30 cellular contexts compared by ENCODE assay signal in the genomic region with DNA sequence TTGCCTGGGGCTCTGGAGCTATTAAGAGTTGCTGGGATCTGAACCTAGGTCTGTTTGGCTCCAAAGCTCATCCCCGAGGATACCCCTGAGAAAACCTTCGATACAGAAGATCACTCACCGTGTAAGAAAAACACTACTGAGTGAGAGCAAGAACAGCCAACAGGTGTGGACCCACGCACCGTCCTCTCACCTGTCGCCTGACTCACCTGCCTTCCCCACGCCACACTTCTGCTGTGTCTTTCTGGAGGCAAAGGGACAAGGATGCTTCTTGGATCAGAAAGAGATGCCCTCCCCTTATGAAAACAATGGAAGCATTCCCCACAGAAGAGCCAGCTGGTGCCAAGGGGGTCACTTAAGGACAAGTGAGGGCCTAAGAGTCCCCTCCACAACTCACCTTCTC. TPM values are rescaled to one million over a fixed set of nuclear protein-coding genes. Genes with fewer than 3 reads are reported as not detected.
"Had no signal": no experiment of that assay in that cellular context is flagged by ENCODE, and none has a peak within 500 bp of the region (broad histone marks: within the 10 kb centered on the region; RNA-seq: fewer than 3 reads in every experiment).

No MANE protein-coding gene starts in this region.

- ATAC-seq: activated CD4-positive, CD25-positive, alpha-beta regulatory T cell treated with anti-CD3 and anti-CD28 coated beads, Interleukin-2, amount 50 U/mL, for 24 hours; left lobe of liver; lower lobe of right lung; stimulated activated naive B cell treated with anti-CD40 and anti-IgM and Interleukin-4, amounts not matched to agents 10 μg/mL and 1 μg/mL and 100 μg/mL, for 72 hours; upper lobe of right lung had no signal

- H3K79me2 ChIP-seq: parathyroid adenoma had no signal

- H3K4me3 ChIP-seq: ascending aorta, cardiac muscle cell, colonic mucosa, lower lobe of right lung, right atrium auricular region, stomach, thyroid gland, upper lobe of right lung had no signal

- H2AFZ ChIP-seq: parathyroid adenoma had no signal

- H3K4me3 Mint-ChIP-seq: activated CD4-positive, alpha-beta memory T cell treated with anti-CD3 and anti-CD28 coated beads, Interleukin-2, amount 10 ng/mL, durations not matched to agents 7 days and 5 days; activated CD4-positive, alpha-beta T cell treated with anti-CD3 and anti-CD28 coated beads, Interleukin-2, amount 10 ng/mL, durations not matched to agents 24 days and 14 days; activated naive CD4-positive, alpha-beta T cell treated with anti-CD3 and anti-CD28 coated beads, Interleukin-2, amount 10 ng/mL, durations not matched to agents 7 days and 5 days; activated naive CD8-positive, alpha-beta T cell treated with anti-CD3 and anti-CD28 coated beads, Interleukin-2, amount 10 ng/mL, durations not matched to agents 7 days and 5 days; activated T-cell treated with anti-CD3 and anti-CD28 coated beads, Interleukin-2, amount 50 U/mL, for 24 hours; brain; stimulated activated naive B cell treated with anti-CD40 and anti-IgM and Interleukin-4, amounts not matched to agents 10 μg/mL and 1 μg/mL and 100 μg/mL, for 72 hours had no signal

- H3K4me1 ChIP-seq: ascending aorta, colonic mucosa had no signal

- H3K9me3 Mint-ChIP-seq: activated CD4-positive, alpha-beta memory T cell treated with anti-CD3 and anti-CD28 coated beads, Interleukin-2, amount 10 ng/mL, durations not matched to agents 7 days and 5 days; activated CD4-positive, alpha-beta T cell treated with anti-CD3 and anti-CD28 coated beads, Interleukin-2, amount 10 ng/mL, durations not matched to agents 24 days and 14 days; activated naive CD4-positive, alpha-beta T cell treated with anti-CD3 and anti-CD28 coated beads, Interleukin-2, amount 10 ng/mL, durations not matched to agents 7 days and 5 days; activated naive CD8-positive, alpha-beta T cell treated with anti-CD3 and anti-CD28 coated beads, Interleukin-2, amount 10 ng/mL, durations not matched to agents 7 days and 5 days; activated T-cell treated with anti-CD3 and anti-CD28 coated beads, Interleukin-2, amount 50 U/mL, for 24 hours; nephron progenitor cell; stimulated activated naive B cell treated with anti-CD40 and anti-IgM and Interleukin-4, amounts not matched to agents 10 μg/mL and 1 μg/mL and 100 μg/mL, for 72 hours had no signal

- H3K9ac ChIP-seq: parathyroid adenoma had no signal

- H3K36me3 ChIP-seq: ascending aorta, cardiac muscle cell, colonic mucosa, lower lobe of right lung, right atrium auricular region, stomach, thyroid gland, upper lobe of right lung had no signal

- DNase-seq: activated CD4-positive, alpha-beta memory T cell treated with anti-CD3 and anti-CD28 coated beads, Interleukin-2, amount 10 ng/mL, durations not matched to agents 7 days and 5 days; activated CD4-positive, alpha-beta T cell treated with anti-CD3 and anti-CD28 coated beads, Interleukin-2, amount 10 ng/mL, durations not matched to agents 24 days and 14 days; activated CD8-positive, alpha-beta memory T cell treated with anti-CD3 and anti-CD28 coated beads, Interleukin-2, amount 50 U/mL, for 48 hours; activated gamma-delta T cell; activated naive CD4-positive, alpha-beta T cell treated with anti-CD3 and anti-CD28 coated beads, Interleukin-2, amount 10 ng/mL, durations not matched to agents 7 days and 5 days; activated naive CD8-positive, alpha-beta T cell treated with anti-CD3 and anti-CD28 coated beads, Interleukin-2, amount 10 ng/mL, durations not matched to agents 7 days and 5 days; activated T-cell treated with anti-CD3 and anti-CD28 coated beads, Interleukin-2, amount 50 U/mL, for 24 hours; cerebellar nuclear complex; colonic mucosa; effector CD8-positive, alpha-beta T cell; kidney glomerular epithelial cell; lower lobe of right lung; nephron progenitor cell; occipital lobe; stimulated activated CD4-positive, alpha-beta T cell treated with anti-CD3 and anti-CD28 coated beads, Interleukin-15, amount 100 ng/mL, for 24 hours; stimulated activated CD4-positive, alpha-beta T cell treated with anti-CD3 and anti-CD28 coated beads, Interleukin-2, amount 100 ng/mL, for 24 hours; stimulated activated naive B cell treated with anti-CD40 and anti-IgM and Interleukin-4, amounts not matched to agents 10 μg/mL and 1 μg/mL and 100 μg/mL, for 72 hours; stomach; T-helper 9 cell; thyroid gland; upper lobe of right lung had no signal

- H3K4me1 Mint-ChIP-seq: activated CD4-positive, alpha-beta memory T cell treated with anti-CD3 and anti-CD28 coated beads, Interleukin-2, amount 10 ng/mL, durations not matched to agents 7 days and 5 days; activated CD4-positive, alpha-beta T cell treated with anti-CD3 and anti-CD28 coated beads, Interleukin-2, amount 10 ng/mL, durations not matched to agents 24 days and 14 days; activated naive CD4-positive, alpha-beta T cell treated with anti-CD3 and anti-CD28 coated beads, Interleukin-2, amount 10 ng/mL, durations not matched to agents 7 days and 5 days; activated naive CD8-positive, alpha-beta T cell treated with anti-CD3 and anti-CD28 coated beads, Interleukin-2, amount 10 ng/mL, durations not matched to agents 7 days and 5 days had no signal

- H3K9me3 ChIP-seq: ascending aorta, colonic mucosa, lower lobe of right lung, right atrium auricular region, stomach, thyroid gland, upper lobe of right lung had no signal

- H3K36me3 Mint-ChIP-seq: activated naive CD4-positive, alpha-beta T cell treated with anti-CD3 and anti-CD28 coated beads, Interleukin-2, amount 10 ng/mL, durations not matched to agents 7 days and 5 days; activated naive CD8-positive, alpha-beta T cell treated with anti-CD3 and anti-CD28 coated beads, Interleukin-2, amount 10 ng/mL, durations not matched to agents 7 days and 5 days; brain; stimulated activated naive B cell treated with anti-CD40 and anti-IgM and Interleukin-4, amounts not matched to agents 10 μg/mL and 1 μg/mL and 100 μg/mL, for 72 hours had no signal

- H3K27ac Mint-ChIP-seq: activated CD4-positive, alpha-beta memory T cell treated with anti-CD3 and anti-CD28 coated beads, Interleukin-2, amount 10 ng/mL, durations not matched to agents 7 days and 5 days; activated CD4-positive, alpha-beta T cell treated with anti-CD3 and anti-CD28 coated beads, Interleukin-2, amount 10 ng/mL, durations not matched to agents 24 days and 14 days; activated naive CD4-positive, alpha-beta T cell treated with anti-CD3 and anti-CD28 coated beads, Interleukin-2, amount 10 ng/mL, durations not matched to agents 7 days and 5 days; activated naive CD8-positive, alpha-beta T cell treated with anti-CD3 and anti-CD28 coated beads, Interleukin-2, amount 10 ng/mL, durations not matched to agents 7 days and 5 days; activated T-cell treated with anti-CD3 and anti-CD28 coated beads, Interleukin-2, amount 50 U/mL, for 24 hours; stimulated activated naive B cell treated with anti-CD40 and anti-IgM and Interleukin-4, amounts not matched to agents 10 μg/mL and 1 μg/mL and 100 μg/mL, for 72 hours had no signal

- H3K27ac ChIP-seq: ascending aorta, cardiac muscle cell, colonic mucosa, lower lobe of right lung, parathyroid adenoma, right atrium auricular region, thyroid gland, upper lobe of right lung, VCaP had no signal

- H3K27me3 ChIP-seq: ascending aorta, cardiac muscle cell, colonic mucosa, right atrium auricular region, thyroid gland, upper lobe of right lung had no signal

RNA-seq across cellular contexts. Expression of gene COL13A1, which starts 46.7 kb away (rescaled TPM):
- total RNA-seq: activated CD4-positive, alpha-beta memory T cell treated with anti-CD3 and anti-CD28 coated beads, Interleukin-2, amount 10 ng/mL, durations not matched to agents 7 days and 5 days; activated CD4-positive, alpha-beta T cell treated with anti-CD3 and anti-CD28 coated beads, Interleukin-2, amount 10 ng/mL, durations not matched to agents 24 days and 14 days; activated naive CD8-positive, alpha-beta T cell treated with anti-CD3 and anti-CD28 coated beads, Interleukin-2, amount 10 ng/mL, durations not matched to agents 7 days and 5 days; mesenteric fat pad had no signal
